Comparison of ENCODE assay signal across 12 cellular contexts in the genomic region with DNA sequence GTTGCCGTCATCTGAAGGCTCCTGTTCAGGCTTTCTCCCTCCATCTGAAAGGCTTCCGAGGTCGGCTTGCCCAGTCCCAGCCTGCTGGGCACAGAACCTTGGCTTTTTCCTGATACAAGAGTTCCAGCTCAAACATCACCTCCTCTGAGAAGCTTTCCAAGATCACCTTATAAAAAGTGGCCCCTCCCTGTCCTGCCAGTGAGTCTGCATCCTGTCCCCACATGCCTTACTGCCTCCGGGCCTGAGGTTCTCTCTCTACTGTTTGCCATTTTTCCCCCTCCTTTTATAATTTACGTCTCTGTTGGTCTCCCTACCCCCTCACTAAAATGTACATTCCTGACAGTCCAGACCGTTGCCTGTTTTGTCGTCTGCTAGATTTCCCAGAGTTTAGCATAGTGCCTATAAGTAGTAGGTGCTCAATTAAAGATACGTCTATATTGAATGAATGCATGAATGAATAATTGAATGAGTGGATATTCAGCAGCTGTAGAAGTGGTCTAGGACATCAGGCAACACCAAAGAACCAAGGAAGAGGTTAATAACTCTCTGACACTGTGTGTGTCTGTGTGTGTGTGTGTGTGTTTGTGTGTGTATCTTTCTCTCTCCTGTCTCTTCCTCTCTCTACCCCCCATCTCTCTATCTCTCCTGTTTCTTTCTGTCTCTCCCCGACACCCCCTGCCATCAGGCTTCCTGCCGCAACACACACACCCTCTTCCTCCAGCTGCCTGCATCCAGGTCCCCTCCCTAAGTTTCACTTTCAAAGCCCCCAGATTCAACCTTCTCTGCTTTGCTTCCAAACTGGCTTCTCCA.
A peak's percentile ranks its signal among the peaks of the same experiment; 100 is the strongest.
DNase-seq lines count a peak whose midpoint lies in the region; ATAC-seq and TF ChIP-seq lines count a peak whose summit lies in the region.
"Had no signal": no experiment of that assay in that cellular context is flagged by ENCODE, and none has a peak within 500 bp of the region (broad histone marks: within the 10 kb centered on the region; RNA-seq: fewer than 3 reads in every experiment).

No MANE protein-coding gene starts in this region.

- H4K20me1 ChIP-seq in MM.1S (ENCODE audit: insufficient read depth, low read length) = no peaks in the 10 kb centered on the region

- ATAC-seq in psoas muscle (no peak), HG02571 (IDR thresholded peaks at IDR 0.05; ENCODE audit: unreplicated experiment) (no peak), GM21717 (IDR thresholded peaks at IDR 0.05; ENCODE audit: unreplicated experiment) (no peak)

- H3K4me1 ChIP-seq in SJSA1 (replicated peaks) (peaks cover 65% of the 10 kb centered on the region), psoas muscle (peaks cover 38% of the 10 kb centered on the region), MM.1S (ENCODE audit: low read length) (no peaks in the 10 kb centered on the region)

- H3K36me3 ChIP-seq in SJSA1 (no peaks in the 10 kb centered on the region), psoas muscle (ENCODE audit: insufficient read depth in 1 of 2, low read depth in 1 of 2) (no peaks in the 10 kb centered on the region), MM.1S (replicated peaks; ENCODE audit: insufficient read depth, low read length) (no peaks in the 10 kb centered on the region)

- H3K79me2 ChIP-seq in MM.1S (ENCODE audit: low read length) = no peaks in the 10 kb centered on the region
- H3K79me2 ChIP-seq: hepatocyte had no signal

- no peak overlapping the region for H3K9ac ChIP-seq in MM.1S (ENCODE audit: low read length)

- H3K9me2 ChIP-seq in MM.1S (replicated peaks; ENCODE audit: insufficient read depth, low read length) = no peaks in the 10 kb centered on the region

- peak; percentile 72 for DNase-seq in CMK (ENCODE audit: low read depth)
- no peak for DNase-seq in SJSA1 (ENCODE audit: low read depth in 1 of 2, low spot score in 2 of 2)
- DNase-seq in epithelial cell of esophagus (ENCODE audit: low read depth) = peak; percentile 44
- no peak for DNase-seq in psoas muscle
- DNase-seq in hippocampal formation (lab: John Stamatoyannopoulos, UW) = no peak
- DNase-seq in MM.1S = no peak
- DNase-seq: DMS 273 treated with DMSO at 0.1 percent for 48 hours; stimulated activated CD4-positive, alpha-beta T cell treated with anti-CD3 and anti-CD28 coated beads, Interleukin-12 subunit alpha, Interleukin-12 subunit beta, amount 100 ng/mL, for 4 hours had no signal

- H3K27ac ChIP-seq in SJSA1 (peak overlapping the region; percentile 93), psoas muscle (peak overlapping the region; percentile 55), MM.1S (ENCODE audit: low read length) (no peak overlapping the region)

- TF ChIP-seq CTCF in epithelial cell of esophagus (IDR thresholded peaks at IDR 0.05; ENCODE audit: insufficient read depth, low read depth, low read length, missing control alignments) = no peak
- TF ChIP-seq CTCF in psoas muscle (IDR thresholded peaks at IDR 0.05) = no peak
- no peak for TF ChIP-seq CTCF in MM.1S (IDR thresholded peaks at IDR 0.05; ENCODE audit: low read length)

- WGBS in psoas muscle, 3 donors = 83 to 90% (median 85%) methylated on average over 10 of the region's 10 CpGs

- H3K27me3 ChIP-seq in SJSA1 (replicated peaks) (no peaks in the 10 kb centered on the region), psoas muscle (ENCODE audit: insufficient read depth in 3 of 3, low read length in 2 of 3) (no peaks in the 10 kb centered on the region), MM.1S (replicated peaks; ENCODE audit: insufficient read depth, low read length) (no peaks in the 10 kb centered on the region)
- H3K27me3 ChIP-seq: dorsolateral prefrontal cortex, hepatocyte had no signal

- intact Hi-C loops in psoas muscle (cut with DNase I) = loop anchor here in 1 of 2 donors (5.0 kb wide), 1 partner anchor 845 kb away; no protein-coding TSS in a partner anchor

- H2AFZ ChIP-seq in MM.1S (ENCODE audit: low read length) = no peak overlapping the region
- H2AFZ ChIP-seq: hepatocyte had no signal

- H3K9me3 ChIP-seq in SJSA1 (replicated peaks) = no peaks in the 10 kb centered on the region; the same call in 1 of the 2 replicates
- H3K9me3 ChIP-seq in psoas muscle = no peaks in the 10 kb centered on the region
- H3K9me3 ChIP-seq in MM.1S (replicated peaks; ENCODE audit: insufficient read depth, low read length) = no peaks in the 10 kb centered on the region

- no peak overlapping the region for H3K4me2 ChIP-seq in MM.1S (ENCODE audit: low read depth, low read length)

- H3K4me3 ChIP-seq in SJSA1 (no peak overlapping the region), epithelial cell of esophagus (ENCODE audit: low read length) (no peak overlapping the region), psoas muscle (no peak overlapping the region), MM.1S (ENCODE audit: low read length) (no peak overlapping the region)
- H3K4me3 ChIP-seq: dorsolateral prefrontal cortex, hepatocyte had no signal

- H3F3A ChIP-seq in MM.1S (ENCODE audit: insufficient read depth, low read length) = no peaks in the 10 kb centered on the region

Comparison
In these comparisons a context has a peak if more than half of its experiments do, and no peak if none do; other contexts are left out.
1. DNase-seq: peak in CMK (single experiment) and epithelial cell of esophagus (single experiment); none in SJSA1 (0 of 2), psoas muscle (0 of 2), hippocampal formation (0 of 2) and MM.1S (single experiment).